28 cellular contexts compared by ENCODE assay signal in genomic region chr5:153640293-153640692, GRCh38.
"Had no signal": no experiment of that assay in that cellular context is flagged by ENCODE, and none has a peak within 500 bp of the region (broad histone marks: within the 10 kb centered on the region; RNA-seq: fewer than 3 reads in every experiment).

No MANE protein-coding gene starts in this region.

- DNase-seq: naive B cell; naive thymus-derived CD8-positive, alpha-beta T cell; nephron progenitor cell; occipital lobe; ovary; posterior cingulate gyrus; psoas muscle; right lobe of liver; sigmoid colon; small intestine; stimulated activated CD4-positive, alpha-beta T cell treated with anti-CD3 and anti-CD28 coated beads, Interleukin-1b, Interleukin-23, amount 100 ng/mL, for 48 hours; stimulated activated CD4-positive, alpha-beta T cell treated with anti-CD3 and anti-CD28 coated beads, Interleukin-4, amount 100 ng/mL, for 1 hour; stimulated activated CD4-positive, alpha-beta T cell treated with anti-CD3 and anti-CD28 coated beads, Interleukin-4, amount 100 ng/mL, for 4 hours; stimulated activated CD8-positive, alpha-beta memory T cell treated with anti-CD3 and anti-CD28 coated beads, Interleukin-4, amount 100 ng/mL, for 48 hours; stimulated activated naive CD4-positive, alpha-beta T cell; stimulated activated naive CD8-positive, alpha-beta T cell treated with anti-CD3 and anti-CD28 coated beads, Interleukin-15, amount 100 ng/mL, for 72 hours; stimulated activated naive CD8-positive, alpha-beta T cell treated with anti-CD3 and anti-CD28 coated beads, Interleukin-15, Interleukin-2, amounts not matched to agents 100 U/mL and 50 U/mL, for 24 hours; substantia nigra; testis; tibial artery; transverse colon; upper lobe of right lung; uterus had no signal

- H3K9me3 ChIP-seq: ovary, psoas muscle, right lobe of liver, sigmoid colon, suprapubic skin, testis, tibial artery, transverse colon, upper lobe of right lung, uterus had no signal

- H3K27ac ChIP-seq: neural progenitor cell, ovary, parathyroid adenoma, psoas muscle, right lobe of liver, sigmoid colon, suprapubic skin, testis, tibial artery, transverse colon, upper lobe of right lung, uterus had no signal

- H3K4me1 ChIP-seq: parathyroid adenoma, psoas muscle, right lobe of liver, testis, transverse colon, uterus had no signal

- ATAC-seq: naive thymus-derived CD8-positive, alpha-beta T cell; natural killer cell treated with Interleukin-12 subunit alpha and Interleukin-12 subunit beta and Interleukin-15 and Interleukin-18, amount 100 ng/mL, for 72 hours; psoas muscle; right lobe of liver; stimulated activated memory B cell treated with anti-CD40 and anti-IgM and Interleukin-4, amounts not matched to agents 10 μg/mL and 1 μg/mL and 100 μg/mL, for 72 hours; stimulated activated naive CD8-positive, alpha-beta T cell treated with anti-CD3 and anti-CD28 coated beads, Interleukin-15, amount 100 ng/mL, for 72 hours; stimulated activated naive CD8-positive, alpha-beta T cell treated with anti-CD3 and anti-CD28 coated beads, Interleukin-15, Interleukin-2, amounts not matched to agents 100 U/mL and 50 U/mL, for 24 hours had no signal

- H3K36me3 ChIP-seq: neural progenitor cell, ovary, right lobe of liver, sigmoid colon, suprapubic skin, tibial artery, transverse colon, upper lobe of right lung, uterus had no signal

- H3K27me3 ChIP-seq: neural progenitor cell, ovary, right lobe of liver, sigmoid colon, suprapubic skin, testis, tibial artery, transverse colon, upper lobe of right lung, uterus had no signal

- H3K4me3 ChIP-seq: neural progenitor cell, ovary, psoas muscle, right lobe of liver, sigmoid colon, suprapubic skin, testis, tibial artery, transverse colon, upper lobe of right lung, uterus had no signal
